Comparison of ENCODE assay signal across 16 cellular contexts in the genomic region with DNA sequence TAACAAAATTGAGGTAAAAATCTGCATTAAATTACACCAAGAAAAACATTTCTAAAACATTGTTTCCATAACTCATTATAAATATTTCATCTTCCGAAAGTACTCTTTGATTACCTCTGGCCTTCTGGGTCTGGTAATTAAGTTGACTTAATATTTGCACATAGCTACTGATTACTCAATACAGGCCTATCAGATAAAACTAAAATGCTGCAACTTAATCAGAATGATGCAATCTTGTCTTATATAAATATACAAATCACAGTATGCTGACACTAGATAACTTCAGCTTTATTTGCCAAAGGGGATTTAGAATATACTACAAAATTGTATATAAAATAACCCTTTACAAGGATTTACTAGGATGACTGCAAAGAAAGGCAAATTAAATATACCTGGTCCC.
"Had no signal": no experiment of that assay in that cellular context is flagged by ENCODE, and none has a peak within 500 bp of the region (broad histone marks: within the 10 kb centered on the region; RNA-seq: fewer than 3 reads in every experiment).

No MANE protein-coding gene starts in this region.

- H3K4me3 Mint-ChIP-seq: activated CD8-positive, alpha-beta T cell treated with anti-CD3 and anti-CD28 coated beads for 36 hours; activated T-cell treated with anti-CD3 and anti-CD28 coated beads, Interleukin-2, amount 50 U/mL, for 72 hours; effector memory CD8-positive, alpha-beta T cell; nephron progenitor cell had no signal

- DNase-seq: activated CD8-positive, alpha-beta memory T cell treated with anti-CD3 and anti-CD28 coated beads, Interleukin-2, amount 50 U/mL, for 4 hours; activated CD8-positive, alpha-beta T cell treated with anti-CD3 and anti-CD28 coated beads for 36 hours; activated gamma-delta T cell treated with Interleukin-2 at 50 U/mL for 16 hours; activated T-cell treated with anti-CD3 and anti-CD28 coated beads, Interleukin-2, amount 50 U/mL, for 72 hours; caudate nucleus; effector memory CD8-positive, alpha-beta T cell; glutamatergic neuron; mesendoderm; nephron progenitor cell; sigmoid colon; stimulated activated CD4-positive, alpha-beta T cell treated with anti-CD3 and anti-CD28 coated beads, Interleukin-2, amount 100 ng/mL, for 48 hours; stimulated activated naive CD8-positive, alpha-beta T cell treated with anti-CD3 and anti-CD28 coated beads, Interleukin-15, Interleukin-2, amounts not matched to agents 100 U/mL and 50 U/mL, for 24 hours; T-helper 9 cell; upper lobe of left lung had no signal

- H3K9me3 Mint-ChIP-seq: activated CD8-positive, alpha-beta T cell treated with anti-CD3 and anti-CD28 coated beads for 36 hours; activated T-cell treated with anti-CD3 and anti-CD28 coated beads, Interleukin-2, amount 50 U/mL, for 72 hours; effector memory CD8-positive, alpha-beta T cell had no signal

- H3K27me3 Mint-ChIP-seq: activated CD8-positive, alpha-beta T cell treated with anti-CD3 and anti-CD28 coated beads for 36 hours; effector memory CD8-positive, alpha-beta T cell had no signal

- H3K4me3 ChIP-seq: coronary artery, prostate gland, sigmoid colon, upper lobe of left lung had no signal

- H3K27ac Mint-ChIP-seq: activated CD8-positive, alpha-beta T cell treated with anti-CD3 and anti-CD28 coated beads for 36 hours; activated T-cell treated with anti-CD3 and anti-CD28 coated beads, Interleukin-2, amount 50 U/mL, for 72 hours; effector memory CD8-positive, alpha-beta T cell; nephron progenitor cell had no signal
